Comparison of ENCODE assay signal across 9 cellular contexts in the genomic region with DNA sequence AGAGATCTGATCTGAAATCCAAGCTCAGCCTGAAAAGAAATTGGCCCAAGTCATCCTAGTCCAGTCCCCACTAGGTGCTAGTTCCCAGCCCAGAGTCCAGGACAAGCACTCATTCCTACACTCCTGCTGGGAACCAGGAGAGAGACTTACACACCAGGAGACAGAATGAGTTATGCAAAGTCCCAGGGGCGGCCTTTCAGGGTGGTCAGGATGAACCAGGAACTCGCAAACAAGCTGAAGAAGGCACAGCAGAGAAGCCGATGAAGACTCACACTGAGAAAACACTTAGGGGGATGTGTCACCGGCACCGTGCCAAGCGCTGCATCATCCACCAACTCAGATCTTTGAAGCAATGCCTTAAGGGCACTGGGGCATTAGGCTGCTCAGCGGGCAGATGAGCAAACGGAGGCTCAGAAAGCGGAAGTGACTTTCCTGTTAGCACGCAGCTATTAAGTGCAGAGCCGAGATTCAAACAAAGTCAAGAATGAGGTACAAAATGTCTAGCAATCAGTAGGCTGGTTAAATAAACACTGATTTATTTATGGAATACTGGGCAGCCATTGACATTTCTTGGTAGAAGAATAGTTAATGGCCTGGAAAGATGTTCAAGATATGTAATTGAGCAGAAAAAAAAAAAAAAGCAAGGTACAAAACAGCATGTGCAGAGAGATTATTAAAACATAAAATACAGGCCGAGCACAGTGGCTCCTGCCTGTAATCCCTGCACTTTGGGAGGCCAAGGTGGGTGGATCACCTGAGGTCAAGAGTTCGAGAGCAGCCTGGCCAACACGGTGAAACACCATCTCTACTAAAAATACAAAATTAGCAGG.
DNase-seq lines count a peak whose midpoint lies in the region; ATAC-seq, FAIRE-seq and TF ChIP-seq lines count a peak whose summit lies in the region.
"Had no signal": no experiment of that assay in that cellular context is flagged by ENCODE, and none has a peak within 500 bp of the region (broad histone marks: within the 10 kb centered on the region; RNA-seq: fewer than 3 reads in every experiment).

No MANE protein-coding gene starts in this region.

- H3K9me3 Mint-ChIP-seq in natural killer cell treated with Interleukin-12 subunit alpha and Interleukin-12 subunit beta and Interleukin-15 and Interleukin-18, amount 100 ng/mL, for 72 hours, result no peaks in the 10 kb centered on the region
- no peaks in the 10 kb centered on the region for H3K9me3 Mint-ChIP-seq in stimulated activated naive CD8-positive, alpha-beta T cell treated with anti-CD3 and anti-CD28 coated beads, Interleukin-15, Interleukin-2, amounts not matched to agents 100 ng/mL and 50 ng/mL, for 24 hours

- H3K27ac Mint-ChIP-seq in natural killer cell treated with Interleukin-12 subunit alpha and Interleukin-12 subunit beta and Interleukin-15 and Interleukin-18, amount 100 ng/mL, for 72 hours, result peak overlapping the region in 1 of 2 donors; percentile 69
- H3K27ac Mint-ChIP-seq in stimulated activated naive CD8-positive, alpha-beta T cell treated with anti-CD3 and anti-CD28 coated beads, Interleukin-15, Interleukin-2, amounts not matched to agents 100 ng/mL and 50 ng/mL, for 24 hours, result peak overlapping the region; percentile 58

- H3K4me3 Mint-ChIP-seq in natural killer cell treated with Interleukin-12 subunit alpha and Interleukin-12 subunit beta and Interleukin-15 and Interleukin-18, amount 100 ng/mL, for 72 hours, result peak overlapping the region; percentile 21
- H3K4me3 Mint-ChIP-seq in stimulated activated naive CD8-positive, alpha-beta T cell treated with anti-CD3 and anti-CD28 coated beads, Interleukin-15, Interleukin-2, amounts not matched to agents 100 ng/mL and 50 ng/mL, for 24 hours, result peak overlapping the region; percentile 43

- H3K27me3 Mint-ChIP-seq in natural killer cell treated with Interleukin-12 subunit alpha and Interleukin-12 subunit beta and Interleukin-15 and Interleukin-18, amount 100 ng/mL, for 72 hours, result no peaks in the 10 kb centered on the region
- H3K27me3 Mint-ChIP-seq in stimulated activated naive CD8-positive, alpha-beta T cell treated with anti-CD3 and anti-CD28 coated beads, Interleukin-15, Interleukin-2, amounts not matched to agents 100 ng/mL and 50 ng/mL, for 24 hours, result no peaks in the 10 kb centered on the region

- H3K36me3 Mint-ChIP-seq in natural killer cell treated with Interleukin-12 subunit alpha and Interleukin-12 subunit beta and Interleukin-15 and Interleukin-18, amount 100 ng/mL, for 72 hours, result no peaks in the 10 kb centered on the region
- no peaks in the 10 kb centered on the region for H3K36me3 Mint-ChIP-seq in stimulated activated naive CD8-positive, alpha-beta T cell treated with anti-CD3 and anti-CD28 coated beads, Interleukin-15, Interleukin-2, amounts not matched to agents 100 ng/mL and 50 ng/mL, for 24 hours (ENCODE audit: low read depth)

- FAIRE-seq in H54 (lab: Jason Lieb, UNC), result peak; percentile 90
- FAIRE-seq: endometrium had no signal

- peaks cover 15 to 16% of the 10 kb centered on the region in 2 donors for H3K4me1 Mint-ChIP-seq in natural killer cell treated with Interleukin-12 subunit alpha and Interleukin-12 subunit beta and Interleukin-15 and Interleukin-18, amount 100 ng/mL, for 72 hours (ENCODE audit: low read depth in 2 of 2)
- peaks cover 32% of the 10 kb centered on the region for H3K4me1 Mint-ChIP-seq in stimulated activated naive CD8-positive, alpha-beta T cell treated with anti-CD3 and anti-CD28 coated beads, Interleukin-15, Interleukin-2, amounts not matched to agents 100 ng/mL and 50 ng/mL, for 24 hours (ENCODE audit: low read depth)

- ATAC-seq in natural killer cell treated with Interleukin-12 subunit alpha and Interleukin-12 subunit beta and Interleukin-15 and Interleukin-18, amount 100 ng/mL, for 72 hours, result peak; percentile 73 to 84

- DNase-seq in GDM1 (lab: John Stamatoyannopoulos, UW), result peak; percentile 49
- peak; percentile 85 for DNase-seq in H54 (ENCODE audit: insufficient read length, low spot score)
- DNase-seq in NCI-H187 (lab: John Stamatoyannopoulos, UW), result peak; percentile 41 to 57
- DNase-seq in activated CD4-positive, alpha-beta T cell treated with anti-CD3 and anti-CD28 coated beads for 48 hours, result peak; percentile 90
- DNase-seq in effector CD4-positive, alpha-beta T cell, result peak; percentile 48
- DNase-seq in natural killer cell treated with Interleukin-12 subunit alpha and Interleukin-12 subunit beta and Interleukin-15 and Interleukin-18, amount 100 ng/mL, for 72 hours (ENCODE audit: low spot score), result no peak
- DNase-seq in D341Med (ENCODE audit: low spot score), result no peak

- no peak for TF ChIP-seq POLR2A in H54 (IDR thresholded peaks at IDR 0.05; ENCODE audit: low read depth, low read length)

Comparison
In these comparisons a context has a peak if more than half of its experiments do, and no peak if none do; other contexts are left out.
1. DNase-seq: peak in GDM1 (single experiment), H54 (single experiment), NCI-H187 (2 of 2), activated CD4-positive, alpha-beta T cell treated with anti-CD3 and anti-CD28 coated beads for 48 hours (single experiment) and effector CD4-positive, alpha-beta T cell (single experiment); none in natural killer cell treated with Interleukin-12 subunit alpha and Interleukin-12 subunit beta and Interleukin-15 and Interleukin-18, amount 100 ng/mL, for 72 hours (single experiment) and D341Med (single experiment).